8 cellular contexts compared by ENCODE assay signal in genomic region chr13:67230774-67231480, GRCh38. TPM values are rescaled to one million over a fixed set of nuclear protein-coding genes. Genes with fewer than 3 reads are reported as not detected.
DNase-seq lines count a peak whose midpoint lies in the region; ATAC-seq and TF ChIP-seq lines count a peak whose summit lies in the region.

No MANE protein-coding gene starts in this region.

- peaks cover 24% of the 10 kb centered on the region for H3K27me3 Mint-ChIP-seq in activated naive CD8-positive, alpha-beta T cell treated with anti-CD3 and anti-CD28 coated beads for 36 hours
- peaks cover 28 to 32% (median 30%) of the 10 kb centered on the region in 3 donors for H3K27me3 Mint-ChIP-seq in CD14-positive monocyte (ENCODE audit: low read depth in 3 of 3)

- no peaks in the 10 kb centered on the region for H3K9me3 Mint-ChIP-seq in activated naive CD8-positive, alpha-beta T cell treated with anti-CD3 and anti-CD28 coated beads for 36 hours
- peaks cover 0 to 3% (median 0%) of the 10 kb centered on the region in 7 donors for H3K9me3 Mint-ChIP-seq in CD14-positive monocyte

- H3K4me3 ChIP-seq in AG10803 (ENCODE audit: low read length) = peak overlapping the region; percentile 90

- H3K36me3 Mint-ChIP-seq in activated naive CD8-positive, alpha-beta T cell treated with anti-CD3 and anti-CD28 coated beads for 36 hours = no peaks in the 10 kb centered on the region
- no peaks in the 10 kb centered on the region for H3K36me3 Mint-ChIP-seq in CD14-positive monocyte

- intact Hi-C loops in Right ventricle myocardium inferior (cut with DNase I) = loop anchor here (2.0 to 5.0 kb wide), 2 partner anchors 94 to 1290 kb away; no protein-coding TSS in a partner anchor
- intact Hi-C loops in CD14-positive monocyte (cut with micrococcal nuclease) = no loop called here

- peak overlapping the region; percentile 57 for H3K27ac Mint-ChIP-seq in activated naive CD8-positive, alpha-beta T cell treated with anti-CD3 and anti-CD28 coated beads for 36 hours
- peak overlapping the region in 3 of 7 donors; percentile 46 to 65 (median 51) for H3K27ac Mint-ChIP-seq in CD14-positive monocyte

- peaks cover 10% of the 10 kb centered on the region for H3K4me1 Mint-ChIP-seq in activated naive CD8-positive, alpha-beta T cell treated with anti-CD3 and anti-CD28 coated beads for 36 hours
- peaks cover 10% of the 10 kb centered on the region for H3K4me1 Mint-ChIP-seq in CD14-positive monocyte

- no peak overlapping the region for H3K4me3 Mint-ChIP-seq in activated naive CD8-positive, alpha-beta T cell treated with anti-CD3 and anti-CD28 coated beads for 36 hours
- H3K4me3 Mint-ChIP-seq in CD14-positive monocyte = no peak overlapping the region

- ATAC-seq in GM18508 (IDR thresholded peaks at IDR 0.05; ENCODE audit: insufficient read depth, unreplicated experiment) (peak; percentile 21), HG03025 (IDR thresholded peaks at IDR 0.05; ENCODE audit: low FRiP score, unreplicated experiment) (peak; percentile 38), Right ventricle myocardium inferior (peak; percentile 29)

- DNase-seq in AG10803 (ENCODE audit: low read depth) = peak; percentile 52
- DNase-seq in NCI-H460 (ENCODE audit: extremely low read depth, low read depth) = peak; percentile 23
- peak; percentile 34 for DNase-seq in activated naive CD8-positive, alpha-beta T cell treated with anti-CD3 and anti-CD28 coated beads for 36 hours
- DNase-seq in Right ventricle myocardium inferior (ENCODE audit: missing footprints) = peak; percentile 76
- peak; percentile 72 for DNase-seq in occipital lobe (lab: John Stamatoyannopoulos, UW)
- no peak for DNase-seq in CD14-positive monocyte (ENCODE audit: low spot score)

- no peak for TF ChIP-seq CTCF in AG10803 (conservative IDR thresholded peaks at IDR 0.05; ENCODE audit: low read length)
- no peak for TF ChIP-seq CTCF in CD14-positive monocyte (IDR thresholded peaks at IDR 0.05)

RNA-seq across cellular contexts. Expression of gene PCDH9, which starts 0.8 kb away (rescaled TPM):
- 2.8 and 3.0 TPM in 2 replicates for total RNA-seq in NCI-H460 (2014; rRNA removed; shearing (Covaris generic))
- 0.41 and 1.0 TPM in 2 replicates for polyA plus RNA-seq in NCI-H460 (2014; cell fraction: nucleus; rRNA removed)
- under 1 TPM; 0.20 to 0.23 TPM for total RNA-seq in activated naive CD8-positive, alpha-beta T cell treated with anti-CD3 and anti-CD28 coated beads for 36 hours
- total RNA-seq in Right ventricle myocardium inferior (9.9 TPM), occipital lobe (113 TPM)
- polyA plus RNA-seq in CD14-positive monocyte = under 1 TPM in 1 of 2 donors, not detected in 1; 0.03 TPM

Comparison
In these comparisons a context has a peak if more than half of its experiments do, and no peak if none do; other contexts are left out.
1. RNA of gene PCDH9, which starts 0.8 kb away (total RNA-seq): 113 TPM in occipital lobe (single experiment); 9.9 TPM in Right ventricle myocardium inferior (single experiment), 2.8 to 3.0 TPM in NCI-H460 and 0.20 to 0.23 TPM in activated naive CD8-positive, alpha-beta T cell treated with anti-CD3 and anti-CD28 coated beads for 36 hours; every median in the first group is over 10 times any median in the second.
2. Peak in every context shown above with its lines, with median percentiles within 50 percentile points of each other: ATAC-seq.